14 cellular contexts compared by ENCODE assay signal in genomic region chr2:104863585-104864279, GRCh38.
A peak's percentile ranks its signal among the peaks of the same experiment; 100 is the strongest.
DNase-seq lines count a peak whose midpoint lies in the region; ATAC-seq and TF ChIP-seq lines count a peak whose summit lies in the region.
"Had no signal": no experiment of that assay in that cellular context is flagged by ENCODE, and none has a peak within 500 bp of the region (broad histone marks: within the 10 kb centered on the region; RNA-seq: fewer than 3 reads in every experiment).

No MANE protein-coding gene starts in this region.

- peak overlapping the region; percentile 98 for H3K27ac ChIP-seq in caudate nucleus (ENCODE audit: low read depth, low read length)
- H3K27ac ChIP-seq: brain microvascular endothelial cell, spleen had no signal

- TF ChIP-seq CTCF in GM10266 (IDR thresholded peaks at IDR 0.05; ENCODE audit: control insufficient read depth, insufficient read depth, low read depth, missing control alignments), result no peak

- intact Hi-C loops in posterior cingulate gyrus (cut with DNase I), result no loop called here

- DNase-seq in GM10266 (ENCODE audit: extremely low spot score), result peak; percentile 18
- peak in 13 of 61 donors; percentile 23 to 78 (median 61) for DNase-seq in caudate nucleus (lab: John Stamatoyannopoulos, UW)
- DNase-seq in inferior parietal cortex (ENCODE audit: extremely low spot score), result peak; percentile 42
- peak in 6 of 10 donors; percentile 30 to 90 (median 70) for DNase-seq in posterior cingulate gyrus
- DNase-seq in glomerular visceral epithelial cell (ENCODE audit: extremely low spot score), result no peak
- no peak for DNase-seq in RKO (ENCODE audit: low spot score)
- DNase-seq in LoVo (ENCODE audit: low spot score), result no peak
- DNase-seq: brain microvascular endothelial cell; KG1; mammary epithelial cell; NCI-H1436; spleen; stimulated activated naive CD4-positive, alpha-beta T cell treated with Interleukin-2 at 50 U/mL for 16 hours had no signal

- no peak for ATAC-seq in GM18520 (IDR thresholded peaks at IDR 0.05; ENCODE audit: unreplicated experiment)

Comparison
In these comparisons a context has a peak if more than half of its experiments do, and no peak if none do; other contexts are left out.
1. DNase-seq: peak in GM10266 (single experiment), inferior parietal cortex (single experiment) and posterior cingulate gyrus (6 of 10); none in glomerular visceral epithelial cell (single experiment), RKO (single experiment) and LoVo (single experiment).